Comparison of ENCODE assay signal across 8 cellular contexts in genomic region chr4:158670975-158671664, GRCh38. TPM values are rescaled to one million over a fixed set of nuclear protein-coding genes. Genes with fewer than 3 reads are reported as not detected.
A peak's percentile ranks its signal among the peaks of the same experiment; 100 is the strongest.
DNase-seq lines count a peak whose midpoint lies in the region; ATAC-seq, FAIRE-seq and TF ChIP-seq lines count a peak whose summit lies in the region.

No MANE protein-coding gene starts in this region.

- peaks cover 26% of the 10 kb centered on the region for H3K4me1 Mint-ChIP-seq in CD14-positive monocyte

- peaks cover 11 to 12% of the 10 kb centered on the region in 2 donors for H3K4me1 ChIP-seq in mucosa of rectum (ENCODE audit: control insufficient read depth in 2 of 2, insufficient read depth in 2 of 2, low read length in 2 of 2)

- peak overlapping the region; percentile 88 to 99 for H3K9ac ChIP-seq in mucosa of rectum (ENCODE audit: low read depth in 1 of 2, low read length in 2 of 2)

- H3K4me3 Mint-ChIP-seq in CD14-positive monocyte = peak overlapping the region; percentile 96 to 97

- peak; percentile 29 for ATAC-seq in HG03439 (IDR thresholded peaks at IDR 0.05; ENCODE audit: unreplicated experiment)

- H3K4me3 ChIP-seq in mucosa of rectum (ENCODE audit: low read length in 2 of 2) = peak overlapping the region; percentile 97 to 99

- peak overlapping the region; percentile 96 to 99 for H3K27ac ChIP-seq in mucosa of rectum (ENCODE audit: low read depth in 2 of 2, low read length in 2 of 2)

- no peaks in the 10 kb centered on the region for H3K9me3 ChIP-seq in mucosa of rectum (ENCODE audit: control insufficient read depth in 2 of 2, low read length in 2 of 2)

- FAIRE-seq in GM19239 (lab: Jason Lieb, UNC) = peak; percentile 91

- H3K27ac Mint-ChIP-seq in CD14-positive monocyte = peak overlapping the region; percentile 92 to 99 (median 97)

- TF ChIP-seq CTCF in CD14-positive monocyte (IDR thresholded peaks at IDR 0.05) = no peak

- peaks cover 0 to 3% of the 10 kb centered on the region in 2 donors for H3K36me3 ChIP-seq in mucosa of rectum (ENCODE audit: control insufficient read depth in 2 of 2, insufficient read depth in 2 of 2, low read length in 2 of 2)

- DNase-seq in CD14-positive monocyte (ENCODE audit: low spot score) (no peak), GM19239 (ENCODE audit: insufficient read length, low spot score) (no peak), NCI-H82 treated with DMSO at 0.1 percent for 48 hours (lab: John Stamatoyannopoulos, UW; ENCODE audit: unreplicated experiment) (peak; percentile 68), activated T-cell treated with anti-CD3 and anti-CD28 coated beads for 24 hours (ENCODE audit: low read depth) (peak; percentile 61), erythroblast (lab: John Stamatoyannopoulos, UW) (peak; percentile 77 to 89)
- peak; percentile 75 for DNase-seq in stimulated activated CD8-positive, alpha-beta memory T cell treated with anti-CD3 and anti-CD28 coated beads, Interleukin-4, amount 100 ng/mL, for 48 hours

- H3K27me3 ChIP-seq in mucosa of rectum (ENCODE audit: control insufficient read depth in 2 of 2, insufficient read depth in 2 of 2, low read length in 2 of 2) = no peaks in the 10 kb centered on the region

- H3K36me3 Mint-ChIP-seq in CD14-positive monocyte = peaks cover 3 to 4% of the 10 kb centered on the region in 2 donors

- no peaks in the 10 kb centered on the region for H3K9me3 Mint-ChIP-seq in CD14-positive monocyte

- no peak for TF ChIP-seq POLR2A in erythroblast (IDR thresholded peaks at IDR 0.05; ENCODE audit: low read length)

- intact Hi-C loops in CD14-positive monocyte (cut with micrococcal nuclease) = loop anchor here (5.0 to 10.0 kb wide), 2 partner anchors 46 to 54 kb away; partner anchors contain the start of gene PPID (in 1 of the 2)

- H3K27me3 Mint-ChIP-seq in CD14-positive monocyte (ENCODE audit: low read depth in 3 of 3) = no peaks in the 10 kb centered on the region

RNA-seq across cellular contexts. Expression of gene C4orf46, which starts 0.6 kb away (rescaled TPM):
- polyA plus RNA-seq in CD14-positive monocyte = 1 to 10 TPM; 5.4 to 7.6 TPM

RNA-seq across cellular contexts. Expression of gene ETFDH, which starts 1.0 kb away (rescaled TPM):
- 10 to 100 TPM; 11.9 to 16.8 TPM for polyA plus RNA-seq in CD14-positive monocyte

RNA-seq across cellular contexts. Expression of gene PPID, which starts 52.1 kb away (rescaled TPM):
- polyA plus RNA-seq in CD14-positive monocyte = 10 to 100 TPM; 18.1 to 30.5 TPM

Comparison
In these comparisons a context has a peak if more than half of its experiments do, and no peak if none do; other contexts are left out.
1. DNase-seq: peak in NCI-H82 treated with DMSO at 0.1 percent for 48 hours (single experiment), activated T-cell treated with anti-CD3 and anti-CD28 coated beads for 24 hours (single experiment), erythroblast (2 of 2) and stimulated activated CD8-positive, alpha-beta memory T cell treated with anti-CD3 and anti-CD28 coated beads, Interleukin-4, amount 100 ng/mL, for 48 hours (single experiment); none in CD14-positive monocyte (single experiment) and GM19239 (single experiment).